In genomic region chr7:50641442-50642405, GRCh38 we compare ENCODE assay signal across 9 cellular contexts.
DNase-seq lines count a peak whose midpoint lies in the region; ATAC-seq and TF ChIP-seq lines count a peak whose summit lies in the region.
"Had no signal": no experiment of that assay in that cellular context is flagged by ENCODE, and none has a peak within 500 bp of the region (broad histone marks: within the 10 kb centered on the region; RNA-seq: fewer than 3 reads in every experiment).

No MANE protein-coding gene starts in this region.

- H2AFZ ChIP-seq in neuronal stem cell (ENCODE audit: low read length) = no peak overlapping the region

- no peak overlapping the region for H3K14ac ChIP-seq in neuronal stem cell (ENCODE audit: low read length)

- H3K4me3 ChIP-seq in neuronal stem cell (ENCODE audit: low read length in 2 of 2) (peak overlapping the region in 1 of 2 donors; percentile 3), breast epithelium (no peak overlapping the region)

- TF ChIP-seq POLR2A in breast epithelium (IDR thresholded peaks at IDR 0.05) = no peak

- H3K23ac ChIP-seq in neuronal stem cell (ENCODE audit: low read depth, low read length, poor library complexity) = no peak overlapping the region

- H3K27me3 ChIP-seq in neuronal stem cell (ENCODE audit: control insufficient read depth in 3 of 3, insufficient read depth in 3 of 3, low read depth in 1 of 3, low read length in 3 of 3) (no peaks in the 10 kb centered on the region), breast epithelium (no peaks in the 10 kb centered on the region)

- H4K91ac ChIP-seq in neuronal stem cell (ENCODE audit: low read depth, low read length, poor library complexity) = no peak overlapping the region

- H3K4me2 ChIP-seq in neuronal stem cell (ENCODE audit: insufficient read depth, low read length, poor library complexity, severe bottlenecking) = no peak overlapping the region

- H3K27ac ChIP-seq in neuronal stem cell (replicated peaks; ENCODE audit: low read length) = peak overlapping the region; percentile 13
- no peak overlapping the region for H3K27ac ChIP-seq in breast epithelium

- WGBS in neuronal stem cell (ENCODE audit: extremely low coverage in 2 of 2, insufficient read length in 2 of 2, insufficient replicate concordance in 1 of 2), 2 donors = no CpG with 5 or more reads among the region's 18 CpGs

- no peak for TF ChIP-seq CTCF in breast epithelium (IDR thresholded peaks at IDR 0.05)

- no peak overlapping the region for H2BK15ac ChIP-seq in neuronal stem cell (ENCODE audit: low read length)

- H3K9me3 ChIP-seq in neuronal stem cell (replicated peaks in 1 of 2; ENCODE audit: control insufficient read depth in 2 of 2, insufficient read depth in 1 of 2, low read depth in 1 of 2, low read length in 2 of 2) (peaks cover 2 to 10% of the 10 kb centered on the region in 2 donors), breast epithelium (no peaks in the 10 kb centered on the region)

- H4K8ac ChIP-seq in neuronal stem cell (ENCODE audit: low read depth, low read length) = no peak overlapping the region

- peak; percentile 95 for ATAC-seq in Right ventricle myocardium superior (ENCODE audit: poor library complexity)
- ATAC-seq in GM18519 (IDR thresholded peaks at IDR 0.05; ENCODE audit: low FRiP score, unreplicated experiment) = no peak
- ATAC-seq: Panc1 had no signal

- H3K4me1 ChIP-seq in neuronal stem cell (ENCODE audit: control insufficient read depth in 2 of 2, insufficient read depth in 1 of 2, low read depth in 1 of 2, low read length in 2 of 2) (peaks cover 2 to 8% of the 10 kb centered on the region in 2 donors), breast epithelium (no peaks in the 10 kb centered on the region)

- DNase-seq in DMS53 (lab: John Stamatoyannopoulos, UW) (peak; percentile 71), NCI-H146 (lab: John Stamatoyannopoulos, UW) (peak; percentile 83), Right ventricle myocardium superior (no peak), neuronal stem cell (ENCODE audit: low spot score) (no peak), breast epithelium (ENCODE audit: low spot score in 2 of 2) (no peak)
- DNase-seq in activated CD4-positive, alpha-beta T cell treated with anti-CD3 and anti-CD28 coated beads, Interleukin-2, amount 50 U/mL, for 48 hours = no peak
- no peak for DNase-seq in effector CD8-positive, alpha-beta T cell (lab: John Stamatoyannopoulos, UW)

- H3K9ac ChIP-seq in neuronal stem cell (ENCODE audit: low read depth, low read length, poor library complexity) = peak overlapping the region; percentile 52

- H2BK12ac ChIP-seq in neuronal stem cell (ENCODE audit: low read length) = peak overlapping the region; percentile 70

- intact Hi-C loops in Right ventricle myocardium superior (cut with DNase I) = no loop called here
- intact Hi-C loops in breast epithelium (cut with DNase I; ENCODE audit: low total_unique reads) = no loop called here

- H3K4ac ChIP-seq in neuronal stem cell (ENCODE audit: low read length) = no peak overlapping the region

- no peak overlapping the region for H2AK5ac ChIP-seq in neuronal stem cell (ENCODE audit: low read depth, low read length)

- H3K36me3 ChIP-seq in neuronal stem cell (replicated peaks in 1 of 2; ENCODE audit: control insufficient read depth in 2 of 2, insufficient read depth in 2 of 2, low read length in 2 of 2) (peaks cover 0 to 17% of the 10 kb centered on the region in 2 donors), breast epithelium (no peaks in the 10 kb centered on the region)

- no peaks in the 10 kb centered on the region for H3K79me1 ChIP-seq in neuronal stem cell (ENCODE audit: low read depth, low read length)

- peak overlapping the region; percentile 14 for H2BK5ac ChIP-seq in neuronal stem cell (ENCODE audit: low read length)

- H2BK120ac ChIP-seq in neuronal stem cell (ENCODE audit: low read depth, low read length) = no peak overlapping the region

- peak overlapping the region; percentile 62 for H3K18ac ChIP-seq in neuronal stem cell (ENCODE audit: low read length)

Comparison
In these comparisons a context has a peak if more than half of its experiments do, and no peak if none do; other contexts are left out.
1. DNase-seq: peak in DMS53 (single experiment) and NCI-H146 (single experiment); none in Right ventricle myocardium superior (single experiment), neuronal stem cell (single experiment), activated CD4-positive, alpha-beta T cell treated with anti-CD3 and anti-CD28 coated beads, Interleukin-2, amount 50 U/mL, for 48 hours (0 of 2), effector CD8-positive, alpha-beta T cell (single experiment) and breast epithelium (0 of 2).